Comparison of ENCODE assay signal across 30 cellular contexts in the genomic region with DNA sequence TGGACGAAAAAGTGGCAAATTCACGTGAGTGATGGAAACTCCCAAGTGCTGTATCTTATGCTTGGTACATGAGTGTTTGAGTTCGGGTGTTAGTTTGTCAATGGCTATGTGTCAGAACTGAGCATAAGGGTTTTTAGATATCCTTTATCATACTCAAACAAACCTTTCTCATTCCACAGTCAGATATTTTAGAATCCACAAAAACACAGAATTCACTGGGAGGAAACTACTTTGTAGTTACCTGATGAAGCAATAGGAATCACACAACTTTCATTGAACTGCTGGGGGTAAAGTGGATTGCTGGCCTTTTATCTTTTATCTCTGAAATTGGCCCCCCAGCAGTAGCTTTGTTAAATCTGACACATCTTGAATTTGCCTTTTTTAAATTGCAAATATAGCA.
"Had no signal": no experiment of that assay in that cellular context is flagged by ENCODE, and none has a peak within 500 bp of the region (broad histone marks: within the 10 kb centered on the region; RNA-seq: fewer than 3 reads in every experiment).

No MANE protein-coding gene starts in this region.

- H3K9me3 ChIP-seq: gastrocnemius medialis, ovary, prostate gland had no signal

- H3K79me2 ChIP-seq: hepatocyte had no signal

- H3K27ac ChIP-seq: gastrocnemius medialis, ovary, prostate gland, sigmoid colon, tibial nerve, WERI-Rb-1 had no signal

- DNase-seq: activated CD4-positive, alpha-beta memory T cell treated with anti-CD3 and anti-CD28 coated beads, Interleukin-2, amount 10 ng/mL, durations not matched to agents 7 days and 5 days; activated CD4-positive, alpha-beta T cell treated with anti-CD3 and anti-CD28 coated beads, Interleukin-2, amount 10 ng/mL, durations not matched to agents 7 days and 5 days; activated CD4-positive, CD25-positive, alpha-beta regulatory T cell treated with anti-CD3 and anti-CD28 coated beads, Interleukin-2, amount 50 U/mL, for 72 hours; activated gamma-delta T cell treated with Interleukin-2 at 50 U/mL for 16 hours; activated naive CD4-positive, alpha-beta T cell treated with anti-CD3 and anti-CD28 coated beads, Interleukin-2, amount 50 U/mL, for 16 hours; activated T-cell treated with anti-CD3 and anti-CD28 coated beads, Interleukin-2, amount 50 U/mL, for 4 hours; amniotic stem cell; caudate nucleus; cortex of kidney; effector memory CD8-positive, alpha-beta T cell; gastrocnemius medialis; glutamatergic neuron; islet precursor cell; left cardiac atrium; mammary epithelial cell; naive B cell; nephron progenitor cell; ovary; retina; sigmoid colon; stimulated activated CD4-positive, alpha-beta T cell treated with anti-CD3 and anti-CD28 coated beads, Interleukin-15, amount 100 ng/mL, for 24 hours; stimulated activated CD4-positive, alpha-beta T cell treated with anti-CD3 and anti-CD28 coated beads, Interleukin-2, amount 100 ng/mL, for 24 hours; stimulated activated naive B cell treated with anti-CD40 and anti-IgM and Interleukin-4, amounts not matched to agents 10 μg/mL and 1 μg/mL and 100 μg/mL, for 72 hours; stomach; WERI-Rb-1 had no signal

- H3K36me3 Mint-ChIP-seq: mesothelial cell of epicardium; naive B cell; stimulated activated naive B cell treated with anti-CD40 and anti-IgM and Interleukin-4, amounts not matched to agents 10 μg/mL and 1 μg/mL and 100 μg/mL, for 72 hours had no signal

- H3K4me1 Mint-ChIP-seq: activated CD4-positive, alpha-beta memory T cell treated with anti-CD3 and anti-CD28 coated beads, Interleukin-2, amount 10 ng/mL, durations not matched to agents 7 days and 5 days; activated CD4-positive, alpha-beta T cell treated with anti-CD3 and anti-CD28 coated beads, Interleukin-2, amount 10 ng/mL, durations not matched to agents 7 days and 5 days; activated T-helper 17 cell treated with anti-CD3 and anti-CD28 coated beads, Interleukin-2, amount 50 U/mL, for 72 hours; naive B cell; stimulated activated naive B cell treated with anti-CD40 and anti-IgM and Interleukin-4, amounts not matched to agents 10 μg/mL and 1 μg/mL and 100 μg/mL, for 72 hours had no signal

- H3K36me3 ChIP-seq: gastrocnemius medialis, ovary, prostate gland, sigmoid colon, stomach, tibial nerve, WERI-Rb-1 had no signal

- H3K4me1 ChIP-seq: gastrocnemius medialis, prostate gland, sigmoid colon, tibial nerve had no signal

- H3K4me3 ChIP-seq: gastrocnemius medialis, hepatocyte, ovary, prostate gland, sigmoid colon, stomach, tibial nerve had no signal

- H3K4me3 Mint-ChIP-seq: activated CD4-positive, alpha-beta memory T cell treated with anti-CD3 and anti-CD28 coated beads, Interleukin-2, amount 10 ng/mL, durations not matched to agents 7 days and 5 days; activated CD4-positive, alpha-beta T cell treated with anti-CD3 and anti-CD28 coated beads, Interleukin-2, amount 10 ng/mL, durations not matched to agents 7 days and 5 days; activated T-cell treated with anti-CD3 and anti-CD28 coated beads, Interleukin-2, amount 50 U/mL, for 4 hours; activated T-helper 17 cell treated with anti-CD3 and anti-CD28 coated beads, Interleukin-2, amount 50 U/mL, for 72 hours; effector memory CD8-positive, alpha-beta T cell; mesothelial cell of epicardium; naive B cell; nephron progenitor cell; stimulated activated naive B cell treated with anti-CD40 and anti-IgM and Interleukin-4, amounts not matched to agents 10 μg/mL and 1 μg/mL and 100 μg/mL, for 72 hours had no signal

- H3K27me3 Mint-ChIP-seq: activated CD4-positive, alpha-beta memory T cell treated with anti-CD3 and anti-CD28 coated beads, Interleukin-2, amount 10 ng/mL, durations not matched to agents 7 days and 5 days; activated CD4-positive, alpha-beta T cell treated with anti-CD3 and anti-CD28 coated beads, Interleukin-2, amount 10 ng/mL, durations not matched to agents 7 days and 5 days; activated T-helper 17 cell treated with anti-CD3 and anti-CD28 coated beads, Interleukin-2, amount 50 U/mL, for 72 hours; effector memory CD8-positive, alpha-beta T cell; stimulated activated naive B cell treated with anti-CD40 and anti-IgM and Interleukin-4, amounts not matched to agents 10 μg/mL and 1 μg/mL and 100 μg/mL, for 72 hours had no signal

- H3K27ac Mint-ChIP-seq: activated CD4-positive, alpha-beta memory T cell treated with anti-CD3 and anti-CD28 coated beads, Interleukin-2, amount 10 ng/mL, durations not matched to agents 7 days and 5 days; activated CD4-positive, alpha-beta T cell treated with anti-CD3 and anti-CD28 coated beads, Interleukin-2, amount 10 ng/mL, durations not matched to agents 7 days and 5 days; activated T-helper 17 cell treated with anti-CD3 and anti-CD28 coated beads, Interleukin-2, amount 50 U/mL, for 72 hours; effector memory CD8-positive, alpha-beta T cell; mesothelial cell of epicardium; naive B cell; nephron progenitor cell; stimulated activated naive B cell treated with anti-CD40 and anti-IgM and Interleukin-4, amounts not matched to agents 10 μg/mL and 1 μg/mL and 100 μg/mL, for 72 hours had no signal

- H3K9me3 Mint-ChIP-seq: activated CD4-positive, alpha-beta memory T cell treated with anti-CD3 and anti-CD28 coated beads, Interleukin-2, amount 10 ng/mL, durations not matched to agents 7 days and 5 days; activated CD4-positive, alpha-beta T cell treated with anti-CD3 and anti-CD28 coated beads, Interleukin-2, amount 10 ng/mL, durations not matched to agents 7 days and 5 days had no signal

- H3K27me3 ChIP-seq: gastrocnemius medialis, hepatocyte, ovary, sigmoid colon, stomach, tibial nerve had no signal

- H2AFZ ChIP-seq: hepatocyte had no signal
